In genomic region chr9:127979015-127979332, GRCh38 we compare ENCODE assay signal across 8 cellular contexts. TPM values are rescaled to one million over a fixed set of nuclear protein-coding genes. Genes with fewer than 3 reads are reported as not detected.
A peak's percentile ranks its signal among the peaks of the same experiment; 100 is the strongest.
DNase-seq lines count a peak whose midpoint lies in the region; ATAC-seq, FAIRE-seq and TF ChIP-seq lines count a peak whose summit lies in the region.

No MANE protein-coding gene starts in this region.

- peak overlapping the region; percentile 83 for H3K27ac Mint-ChIP-seq in activated CD8-positive, alpha-beta memory T cell treated with anti-CD3 and anti-CD28 coated beads, Interleukin-2, amount 10 ng/mL, durations not matched to agents 7 days and 5 days
- no peak overlapping the region for H3K27ac Mint-ChIP-seq in astrocyte (ENCODE audit: unreplicated experiment)

- H3K4me2 ChIP-seq in astrocyte (ENCODE audit: low read length) = peak overlapping the region; percentile 97

- TF ChIP-seq POLR2A in right lobe of liver (IDR thresholded peaks at IDR 0.05) = no peak

- no peak for FAIRE-seq in astrocyte (lab: Jason Lieb, UNC)

- H3K9me3 Mint-ChIP-seq in activated CD8-positive, alpha-beta memory T cell treated with anti-CD3 and anti-CD28 coated beads, Interleukin-2, amount 10 ng/mL, durations not matched to agents 7 days and 5 days (ENCODE audit: low read depth) = no peaks in the 10 kb centered on the region
- H3K9me3 Mint-ChIP-seq in astrocyte (ENCODE audit: unreplicated experiment) = no peaks in the 10 kb centered on the region

- H3K27me3 ChIP-seq in astrocyte (ENCODE audit: insufficient read depth, low read length) (no peaks in the 10 kb centered on the region), right lobe of liver (no peaks in the 10 kb centered on the region), thymus (ENCODE audit: control insufficient read depth, insufficient read depth) (no peaks in the 10 kb centered on the region)

- DNase-seq in activated CD8-positive, alpha-beta memory T cell treated with anti-CD3 and anti-CD28 coated beads, Interleukin-2, amount 10 ng/mL, durations not matched to agents 7 days and 5 days = no peak
- no peak for DNase-seq in activated CD8-positive, alpha-beta memory T cell treated with anti-CD3 and anti-CD28 coated beads for 24 hours
- DNase-seq in astrocyte (ENCODE audit: low read depth) (no peak), right lobe of liver (no peak), NCI-H1092 (lab: John Stamatoyannopoulos, UW) (no peak), iPS-NIHi11 (ENCODE audit: low spot score) (no peak), NCI-H2081 treated with DMSO at 0.1 percent for 48 hours (lab: John Stamatoyannopoulos, UW) (no peak)

- intact Hi-C loops in right lobe of liver (cut with DNase I) = no loop called here

- no peak for ATAC-seq in activated CD8-positive, alpha-beta memory T cell treated with anti-CD3 and anti-CD28 coated beads, Interleukin-2, amount 10 ng/mL, durations not matched to agents 7 days and 5 days
- no peak for ATAC-seq in right lobe of liver

- H3K36me3 Mint-ChIP-seq in activated CD8-positive, alpha-beta memory T cell treated with anti-CD3 and anti-CD28 coated beads, Interleukin-2, amount 10 ng/mL, durations not matched to agents 7 days and 5 days = peaks cover 14% of the 10 kb centered on the region
- peaks cover 1% of the 10 kb centered on the region for H3K36me3 Mint-ChIP-seq in astrocyte (ENCODE audit: low read depth, unreplicated experiment)

- peaks cover 66% of the 10 kb centered on the region for H3K4me1 Mint-ChIP-seq in activated CD8-positive, alpha-beta memory T cell treated with anti-CD3 and anti-CD28 coated beads, Interleukin-2, amount 10 ng/mL, durations not matched to agents 7 days and 5 days
- H3K4me1 Mint-ChIP-seq in astrocyte (ENCODE audit: low read depth, unreplicated experiment) = peaks cover 20% of the 10 kb centered on the region

- peak overlapping the region; percentile 81 for H3K9ac ChIP-seq in astrocyte (ENCODE audit: low read length)

- H3K27ac ChIP-seq in astrocyte (ENCODE audit: low read depth, low read length) (peak overlapping the region; percentile 11), right lobe of liver (peak overlapping the region; percentile 56 to 80 (median 56)), thymus (ENCODE audit: low read depth) (peak overlapping the region; percentile 90)

- H4K20me1 ChIP-seq in astrocyte (ENCODE audit: insufficient read depth, low read length) = peaks cover 61% of the 10 kb centered on the region

- WGBS in right lobe of liver (ENCODE audit: insufficient coverage, low coverage, low lambda C conversion rate, missing lambda C conversion rate) = 4% methylated on average over 5 of the region's 5 CpGs
- WGBS in thymus = 79% methylated on average over 5 of the region's 5 CpGs

- H3K4me1 ChIP-seq in astrocyte (ENCODE audit: insufficient read depth, low read length) = peaks cover 45% of the 10 kb centered on the region
- peaks cover 0 to 58% (median 19%) of the 10 kb centered on the region in 4 donors for H3K4me1 ChIP-seq in right lobe of liver
- H3K4me1 ChIP-seq in thymus (ENCODE audit: control insufficient read depth, insufficient read depth, low read length) = peaks cover 57% of the 10 kb centered on the region

- no peak for TF ChIP-seq CTCF in astrocyte (IDR thresholded peaks at IDR 0.05; ENCODE audit: insufficient read depth, low read depth, low read length)
- TF ChIP-seq CTCF in right lobe of liver (IDR thresholded peaks at IDR 0.05) = no peak

- no peaks in the 10 kb centered on the region for H3K27me3 Mint-ChIP-seq in activated CD8-positive, alpha-beta memory T cell treated with anti-CD3 and anti-CD28 coated beads, Interleukin-2, amount 10 ng/mL, durations not matched to agents 7 days and 5 days
- no peaks in the 10 kb centered on the region for H3K27me3 Mint-ChIP-seq in astrocyte (ENCODE audit: low read depth, unreplicated experiment)

- H3K36me3 ChIP-seq in astrocyte (ENCODE audit: insufficient read depth, low read length) (no peaks in the 10 kb centered on the region), right lobe of liver (no peaks in the 10 kb centered on the region), thymus (ENCODE audit: control insufficient read depth, insufficient read depth) (peaks cover 5% of the 10 kb centered on the region)

- peak overlapping the region; percentile 97 for H3K4me3 Mint-ChIP-seq in activated CD8-positive, alpha-beta memory T cell treated with anti-CD3 and anti-CD28 coated beads, Interleukin-2, amount 10 ng/mL, durations not matched to agents 7 days and 5 days
- peak overlapping the region; percentile 95 for H3K4me3 Mint-ChIP-seq in astrocyte (ENCODE audit: unreplicated experiment)

- CTCF ChIA-PET in activated CD8-positive, alpha-beta memory T cell treated with anti-CD3 and anti-CD28 coated beads, Interleukin-2, amount 10 ng/mL, durations not matched to agents 7 days and 5 days (lab: Charles Lee) = interaction anchor here (0.9 to 7.2 kb wide), 10 partner anchors 8 to 55 kb away, joined by 3 to 64 read pairs (median 4); partner anchors contain the start of gene DPM2

- H3K4me3 ChIP-seq in astrocyte (ENCODE audit: insufficient read depth, low read depth, low read length) = peak overlapping the region; percentile 76
- H3K4me3 ChIP-seq in right lobe of liver = peak overlapping the region; percentile 86 to 100 (median 86)
- H3K4me3 ChIP-seq in thymus (ENCODE audit: low read length) = peak overlapping the region; percentile 90

- peaks cover 59% of the 10 kb centered on the region for H3K79me2 ChIP-seq in astrocyte (ENCODE audit: insufficient read depth, low read length)

- H2AFZ ChIP-seq in astrocyte (ENCODE audit: low read depth, low read length) = no peak overlapping the region

- H3K9me3 ChIP-seq in astrocyte (ENCODE audit: insufficient read depth, low read depth, low read length) = no peaks in the 10 kb centered on the region
- no peaks in the 10 kb centered on the region for H3K9me3 ChIP-seq in right lobe of liver
- peaks cover 1% of the 10 kb centered on the region for H3K9me3 ChIP-seq in thymus (ENCODE audit: control insufficient read depth)

RNA-seq across cellular contexts. Expression of gene EEIG1, which starts 1.8 kb away (rescaled TPM):
- 100 to 1,000 TPM in 1 of 2 experiments, 10 to 100 TPM in 1; 60.8 to 116 TPM for total RNA-seq in activated CD8-positive, alpha-beta memory T cell treated with anti-CD3 and anti-CD28 coated beads, Interleukin-2, amount 10 ng/mL, durations not matched to agents 7 days and 5 days
- total RNA-seq in astrocyte (26.0 and 26.4 TPM in 2 replicates), right lobe of liver (10 to 100 TPM in 5 of 6 experiments, 1 to 10 TPM in 1; 9.7 to 54.1 (median 23.6) TPM)
- polyA plus RNA-seq in thymus = 51.4 TPM

RNA-seq across cellular contexts. Expression of gene DPM2, which starts 41.3 kb away (rescaled TPM):
- total RNA-seq in activated CD8-positive, alpha-beta memory T cell treated with anti-CD3 and anti-CD28 coated beads, Interleukin-2, amount 10 ng/mL, durations not matched to agents 7 days and 5 days = 10 to 100 TPM; 51.4 to 53.5 TPM
- total RNA-seq in astrocyte (32.7 and 34.3 TPM in 2 replicates), right lobe of liver (10 to 100 TPM; 10.6 to 19.1 (median 13.9) TPM)
- polyA plus RNA-seq in thymus = 32.8 TPM

RNA-seq across cellular contexts. Expression of gene PIP5KL1, which starts 48.4 kb away (rescaled TPM):
- total RNA-seq in activated CD8-positive, alpha-beta memory T cell treated with anti-CD3 and anti-CD28 coated beads, Interleukin-2, amount 10 ng/mL, durations not matched to agents 7 days and 5 days = 1 to 10 TPM; 1.8 to 2.6 TPM
- 4.6 and 4.9 TPM in 2 replicates for total RNA-seq in astrocyte
- under 1 TPM in 3 of 6 experiments, not detected in 3; 0.58 to 0.81 (median 0.70) TPM for total RNA-seq in right lobe of liver
- polyA plus RNA-seq in thymus = 1.2 TPM

Comparison
In these comparisons a context has a peak if more than half of its experiments do, and no peak if none do; other contexts are left out.
1. H3K27ac ChIP-seq: peak in every context shown above with its lines; median percentile 90 in thymus; 56 in right lobe of liver; 11 in astrocyte.